ENCODE assay signal across 8 cellular contexts in the genomic region with DNA sequence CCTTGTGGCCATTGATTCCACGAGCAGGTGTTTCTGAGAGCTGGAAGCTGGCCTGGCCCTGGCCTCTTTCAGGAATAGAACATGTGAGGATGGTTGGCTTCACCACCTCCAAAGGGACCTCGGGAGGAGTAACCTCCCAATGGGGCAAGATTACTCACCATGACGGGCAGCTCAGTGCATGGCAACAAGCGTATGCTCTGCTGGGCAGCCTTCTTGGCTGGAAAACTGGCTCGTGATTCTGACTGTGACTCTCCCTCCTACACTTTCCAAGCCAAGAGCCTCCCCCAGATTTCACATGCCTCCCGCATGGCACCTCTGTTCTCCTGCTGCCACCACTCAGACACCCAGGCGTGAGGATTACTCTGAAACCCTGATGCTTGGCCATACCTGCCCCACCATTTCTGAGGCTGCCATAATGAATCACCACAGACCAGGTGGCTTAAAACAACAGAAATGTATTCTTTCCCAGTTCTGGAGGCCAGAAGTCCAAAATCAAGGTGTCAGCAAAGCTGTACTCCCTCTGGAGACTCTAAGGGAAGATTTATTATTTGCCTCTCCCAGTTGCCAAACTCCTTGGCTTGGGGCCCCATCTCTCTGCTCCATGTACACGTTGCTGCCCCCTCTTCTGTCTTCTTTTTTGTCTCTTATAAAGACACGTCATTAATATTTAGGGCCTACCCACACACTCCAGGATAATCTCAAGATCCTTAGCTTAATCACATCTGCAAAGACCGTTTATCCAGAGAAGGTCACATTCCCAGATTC.
A peak's percentile ranks its signal among the peaks of the same experiment; 100 is the strongest.
DNase-seq lines count a peak whose midpoint lies in the region; ATAC-seq lines count a peak whose summit lies in the region.

No MANE protein-coding gene starts in this region.

- intact Hi-C loops in CD4-positive, alpha-beta memory T cell (cut with micrococcal nuclease), result no loop called here
- intact Hi-C loops in posterior vena cava (cut with DNase I), result no loop called here

- H3K27ac Mint-ChIP-seq in CD4-positive, alpha-beta memory T cell, result peak overlapping the region; percentile 1 to 97 (median 38)

- no peaks in the 10 kb centered on the region for H3K9me3 ChIP-seq in CD4-positive, alpha-beta memory T cell (ENCODE audit: control insufficient read depth in 1 of 2, low read length in 2 of 2)

- POLR2A ChIA-PET in CD4-positive, alpha-beta memory T cell (lab: Charles Lee; ENCODE audit: partially characterized antibody), result interaction anchor here (1.3 kb wide), 1 partner anchor 214 kb away, joined by 5 read pairs; no protein-coding TSS in a partner anchor

- H3K36me3 Mint-ChIP-seq in CD4-positive, alpha-beta memory T cell, result peaks cover 0 to 5% of the 10 kb centered on the region in 2 donors
- H3K36me3 Mint-ChIP-seq in activated T-cell treated with anti-CD3 and anti-CD28 coated beads, Interleukin-2, amount 50 U/mL, for 4 hours (ENCODE audit: insufficient read depth), result peaks cover 7% of the 10 kb centered on the region

- CTCF ChIA-PET in CD4-positive, alpha-beta memory T cell (lab: Charles Lee; ENCODE audit: partially characterized antibody), result interaction anchor here (0.5 to 1.1 kb wide), 3 partner anchors 12 to 534 kb away, joined by 3 to 4 read pairs (median 3); no protein-coding TSS in a partner anchor

- H3K4me3 ChIP-seq in CD4-positive, alpha-beta memory T cell (ENCODE audit: low read length in 2 of 2), result no peak overlapping the region
- H3K4me3 ChIP-seq in rectal smooth muscle tissue (ENCODE audit: low read length), result no peak overlapping the region

- peak overlapping the region in 2 of 8 donors; percentile 5 to 23 for H3K4me3 Mint-ChIP-seq in CD4-positive, alpha-beta memory T cell
- no peak overlapping the region for H3K4me3 Mint-ChIP-seq in activated T-cell treated with anti-CD3 and anti-CD28 coated beads, Interleukin-2, amount 50 U/mL, for 4 hours

- H3K9ac ChIP-seq in rectal smooth muscle tissue (ENCODE audit: low read length), result no peak overlapping the region

- no peaks in the 10 kb centered on the region for H3K27me3 ChIP-seq in CD4-positive, alpha-beta memory T cell (ENCODE audit: insufficient read depth, low read length)
- no peaks in the 10 kb centered on the region for H3K27me3 ChIP-seq in rectal smooth muscle tissue (ENCODE audit: control insufficient read depth, insufficient read depth, low read length)

- H3K4me1 ChIP-seq in CD4-positive, alpha-beta memory T cell (ENCODE audit: insufficient read depth, low read length), result peaks cover 49% of the 10 kb centered on the region
- peaks cover 62% of the 10 kb centered on the region for H3K4me1 ChIP-seq in rectal smooth muscle tissue (ENCODE audit: control insufficient read depth, insufficient read depth, low read length)

- peaks cover 0 to 2% of the 10 kb centered on the region in 2 donors for H3K27me3 Mint-ChIP-seq in CD4-positive, alpha-beta memory T cell
- no peaks in the 10 kb centered on the region for H3K27me3 Mint-ChIP-seq in activated T-cell treated with anti-CD3 and anti-CD28 coated beads, Interleukin-2, amount 50 U/mL, for 4 hours (ENCODE audit: low read depth)

- no peaks in the 10 kb centered on the region for H3K36me3 ChIP-seq in CD4-positive, alpha-beta memory T cell (ENCODE audit: insufficient read depth, low read length)
- no peaks in the 10 kb centered on the region for H3K36me3 ChIP-seq in rectal smooth muscle tissue (ENCODE audit: control insufficient read depth, insufficient read depth, low read length)

- peak; percentile 53 for ATAC-seq in esophagus mucosa
- ATAC-seq in activated T-cell treated with anti-CD3 and anti-CD28 coated beads, Interleukin-2, amount 50 U/mL, for 4 hours, result no peak

- peaks cover 0 to 2% (median 0%) of the 10 kb centered on the region in 8 donors for H3K9me3 Mint-ChIP-seq in CD4-positive, alpha-beta memory T cell
- H3K9me3 Mint-ChIP-seq in activated T-cell treated with anti-CD3 and anti-CD28 coated beads, Interleukin-2, amount 50 U/mL, for 4 hours, result no peaks in the 10 kb centered on the region

- peaks cover 50 to 77% (median 70%) of the 10 kb centered on the region in 4 donors for H3K4me1 Mint-ChIP-seq in CD4-positive, alpha-beta memory T cell
- peaks cover 68% of the 10 kb centered on the region for H3K4me1 Mint-ChIP-seq in activated T-cell treated with anti-CD3 and anti-CD28 coated beads, Interleukin-2, amount 50 U/mL, for 4 hours (ENCODE audit: low read depth)

- no peak overlapping the region for H3K27ac ChIP-seq in CD4-positive, alpha-beta memory T cell (ENCODE audit: low read depth, low read length)
- peak overlapping the region; percentile 61 for H3K27ac ChIP-seq in rectal smooth muscle tissue (ENCODE audit: low read depth, low read length)

- no peak for DNase-seq in CD4-positive, alpha-beta memory T cell
- DNase-seq in RPMI7951 (ENCODE audit: low read depth), result peak; percentile 78
- DNase-seq in activated CD8-positive, alpha-beta memory T cell treated with anti-CD3 and anti-CD28 coated beads for 24 hours, result no peak
- DNase-seq in NCI-H510A (lab: John Stamatoyannopoulos, UW), result no peak
- DNase-seq in posterior vena cava (ENCODE audit: low spot score), result no peak
- no peak for DNase-seq in activated T-cell treated with anti-CD3 and anti-CD28 coated beads, Interleukin-2, amount 50 U/mL, for 4 hours
